34 cellular contexts compared by ENCODE assay signal in the genomic region with DNA sequence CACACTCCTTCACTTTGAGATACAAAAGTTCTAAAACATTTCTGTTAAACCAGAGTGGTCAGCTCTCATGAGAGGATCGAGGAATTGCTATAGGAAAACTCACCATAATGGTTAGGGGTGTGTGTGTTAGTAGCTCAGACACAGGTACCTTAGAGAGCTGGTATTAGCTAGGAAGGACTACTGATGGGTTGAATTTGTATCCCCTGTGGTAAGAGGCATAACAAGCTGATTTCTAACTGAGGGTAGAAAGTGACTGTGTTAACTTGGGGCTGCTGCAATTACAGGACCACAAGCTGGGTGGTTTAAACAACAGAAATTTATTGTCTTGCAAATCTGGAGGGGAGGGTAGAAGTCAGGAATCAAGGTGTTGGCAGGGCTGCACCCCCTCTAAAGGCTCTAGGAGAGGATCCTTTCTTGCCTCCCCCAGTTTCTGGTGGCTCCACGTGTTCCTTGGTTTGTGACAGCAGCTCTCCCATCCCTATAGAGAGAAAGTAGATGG. TPM values are rescaled to one million over a fixed set of nuclear protein-coding genes. Genes with fewer than 3 reads are reported as not detected.
"Had no signal": no experiment of that assay in that cellular context is flagged by ENCODE, and none has a peak within 500 bp of the region (broad histone marks: within the 10 kb centered on the region; RNA-seq: fewer than 3 reads in every experiment).

No MANE protein-coding gene starts in this region.

- H3K4me3 Mint-ChIP-seq: activated B cell treated with CpG ODN at 0.5 μM for 24 hours; activated CD4-positive, alpha-beta T cell treated with anti-CD3 and anti-CD28 coated beads for 36 hours; activated naive CD4-positive, alpha-beta T cell treated with anti-CD3 and anti-CD28 coated beads for 36 hours; activated T-cell treated with anti-CD3 and anti-CD28 coated beads, Interleukin-2, amount 50 U/mL, for 4 hours; immature natural killer cell; naive B cell; stimulated activated effector memory CD8-positive, alpha-beta T cell treated with anti-CD3 and anti-CD28 coated beads, Interleukin-12 subunit alpha, Interleukin-12 subunit beta, amount 100 ng/mL, for 72 hours had no signal

- H3K36me3 Mint-ChIP-seq: immature natural killer cell; naive B cell; stimulated activated effector memory CD8-positive, alpha-beta T cell treated with anti-CD3 and anti-CD28 coated beads, Interleukin-12 subunit alpha, Interleukin-12 subunit beta, amount 100 ng/mL, for 72 hours had no signal

- H3K4me3 ChIP-seq: cardiac muscle cell, heart left ventricle, lower lobe of right lung, stomach, suprapubic skin, tibial nerve had no signal

- H3K9me3 Mint-ChIP-seq: activated B cell treated with CpG ODN at 0.5 μM for 24 hours; activated naive CD4-positive, alpha-beta T cell treated with anti-CD3 and anti-CD28 coated beads for 36 hours; activated T-cell treated with anti-CD3 and anti-CD28 coated beads, Interleukin-2, amount 50 U/mL, for 4 hours; immature natural killer cell; naive B cell; stimulated activated effector memory CD8-positive, alpha-beta T cell treated with anti-CD3 and anti-CD28 coated beads, Interleukin-12 subunit alpha, Interleukin-12 subunit beta, amount 100 ng/mL, for 72 hours had no signal

- H3K9me3 ChIP-seq: heart left ventricle, lower lobe of right lung, stomach, suprapubic skin, tibial nerve had no signal

- DNase-seq: activated B cell treated with CpG ODN at 0.5 μM for 24 hours; activated CD4-positive, alpha-beta T cell treated with anti-CD3 and anti-CD28 coated beads for 36 hours; activated CD4-positive, alpha-beta T cell treated with anti-CD3 and anti-CD28 coated beads, Interleukin-2, amount 50 U/mL, for 48 hours; activated CD8-positive, alpha-beta memory T cell treated with anti-CD3 and anti-CD28 coated beads, Interleukin-2, amount 50 U/mL, for 48 hours; activated naive CD4-positive, alpha-beta T cell treated with anti-CD3 and anti-CD28 coated beads for 36 hours; activated T-cell treated with anti-CD3 and anti-CD28 coated beads, Interleukin-2, amount 50 U/mL, for 4 hours; amygdala; cortex of kidney; heart left ventricle; immature natural killer cell; lower lobe of right lung; naive B cell; small intestine; stimulated activated CD4-positive, alpha-beta T cell treated with anti-CD3 and anti-CD28 coated beads, Interleukin-2, amount 100 ng/mL, for 24 hours; stomach had no signal

- H3K36me3 ChIP-seq: cardiac muscle cell, heart left ventricle, lower lobe of right lung, stomach, suprapubic skin, tibial nerve had no signal

- H3K27me3 Mint-ChIP-seq: activated B cell treated with CpG ODN at 0.5 μM for 24 hours had no signal

- H3K27ac ChIP-seq: cardiac muscle cell, heart left ventricle, lower lobe of right lung, stomach, suprapubic skin, tibial nerve had no signal

- H3K4me1 Mint-ChIP-seq: activated CD4-positive, alpha-beta T cell treated with anti-CD3 and anti-CD28 coated beads for 36 hours had no signal

- FAIRE-seq: endometrium, small intestine had no signal

- ATAC-seq: activated CD4-positive, alpha-beta T cell treated with anti-CD3 and anti-CD28 coated beads for 36 hours; activated T-cell treated with anti-CD3 and anti-CD28 coated beads, Interleukin-2, amount 50 U/mL, for 4 hours; heart left ventricle; left lobe of liver; lower lobe of right lung; sciatic nerve; stimulated activated effector memory CD8-positive, alpha-beta T cell treated with anti-CD3 and anti-CD28 coated beads, Interleukin-12 subunit alpha, Interleukin-12 subunit beta, amount 100 ng/mL, for 72 hours had no signal

- H3K27me3 ChIP-seq: cardiac muscle cell, tibial nerve had no signal

- H3K4me1 ChIP-seq: heart left ventricle, stomach, tibial nerve had no signal

- H3K27ac Mint-ChIP-seq: activated B cell treated with CpG ODN at 0.5 μM for 24 hours; activated CD4-positive, alpha-beta T cell treated with anti-CD3 and anti-CD28 coated beads for 36 hours; activated naive CD4-positive, alpha-beta T cell treated with anti-CD3 and anti-CD28 coated beads for 36 hours; immature natural killer cell; naive B cell; stimulated activated effector memory CD8-positive, alpha-beta T cell treated with anti-CD3 and anti-CD28 coated beads, Interleukin-12 subunit alpha, Interleukin-12 subunit beta, amount 100 ng/mL, for 72 hours had no signal

RNA-seq across cellular contexts. Expression of a gene that starts 17.4 kb away (rescaled TPM):
- total RNA-seq: activated B cell treated with CpG ODN at 0.5 μM for 24 hours; activated CD4-positive, alpha-beta T cell treated with anti-CD3 and anti-CD28 coated beads for 36 hours; activated CD8-positive, alpha-beta memory T cell treated with anti-CD3 and anti-CD28 coated beads for 36 hours; activated naive CD4-positive, alpha-beta T cell treated with anti-CD3 and anti-CD28 coated beads for 36 hours; activated T-cell treated with anti-CD3 and anti-CD28 coated beads, Interleukin-2, amount 50 U/mL, for 4 hours; cardiac muscle cell; cerebellum; epithelial cell of proximal tubule; fibroblast of villous mesenchyme; heart left ventricle; kidney epithelial cell; left lobe of liver; lower lobe of right lung; mesenteric fat pad; mucosa of gallbladder; omental fat pad; posterior vena cava; renal cortical epithelial cell; sciatic nerve; stomach; suprapubic skin; tibial nerve; urinary bladder had no signal
- polyA plus RNA-seq: cardiac muscle cell, heart left ventricle, immature natural killer cell, neural cell, small intestine, stomach, urinary bladder had no signal

RNA-seq across cellular contexts. Expression of a gene that starts 58.2 kb away (rescaled TPM):
- total RNA-seq: activated B cell treated with CpG ODN at 0.5 μM for 24 hours; activated CD8-positive, alpha-beta memory T cell treated with anti-CD3 and anti-CD28 coated beads for 36 hours; activated naive CD4-positive, alpha-beta T cell treated with anti-CD3 and anti-CD28 coated beads for 36 hours; cardiac muscle cell; cerebellum; epithelial cell of proximal tubule; fibroblast of villous mesenchyme; kidney epithelial cell; left lobe of liver; lower lobe of right lung; mesenteric fat pad; omental fat pad; posterior vena cava; renal cortical epithelial cell; suprapubic skin; tibial nerve had no signal
- polyA plus RNA-seq: cardiac muscle cell, urinary bladder had no signal
